In genomic region chr10:133630723-133631267, GRCh38 we compare ENCODE assay signal across 10 cellular contexts. TPM values are rescaled to one million over a fixed set of nuclear protein-coding genes. Genes with fewer than 3 reads are reported as not detected.
DNase-seq lines count a peak whose midpoint lies in the region; ATAC-seq and TF ChIP-seq lines count a peak whose summit lies in the region.
"Not testable (repeated sequence)": the region's sequence is repeated elsewhere in the genome, so short reads cannot be mapped to it uniquely, and the experiment has no call there.
"Had no signal": no experiment of that assay in that cellular context is flagged by ENCODE, and none has a peak within 500 bp of the region (broad histone marks: within the 10 kb centered on the region; RNA-seq: fewer than 3 reads in every experiment).

No MANE protein-coding gene starts in this region.

- not testable (repeated sequence) for H3K27me3 Mint-ChIP-seq in activated CD8-positive, alpha-beta T cell treated with anti-CD3 and anti-CD28 coated beads for 36 hours; activated naive CD8-positive, alpha-beta T cell treated with anti-CD3 and anti-CD28 coated beads, Interleukin-2, amount 10 ng/mL, durations not matched to agents 7 days and 5 days
- peaks cover 19% of the 10 kb centered on the region for H3K27me3 Mint-ChIP-seq in activated T-cell treated with anti-CD3 and anti-CD28 coated beads, Interleukin-2, amount 50 U/mL, for 72 hours (ENCODE audit: low read depth)

- CTCF ChIA-PET in activated CD8-positive, alpha-beta T cell treated with anti-CD3 and anti-CD28 coated beads for 36 hours (lab: Charles Lee) = not testable (repeated sequence)

- not testable (repeated sequence) for H3K4me3 Mint-ChIP-seq in activated CD8-positive, alpha-beta T cell treated with anti-CD3 and anti-CD28 coated beads for 36 hours; activated T-cell treated with anti-CD3 and anti-CD28 coated beads, Interleukin-2, amount 50 U/mL, for 72 hours; activated naive CD8-positive, alpha-beta T cell treated with anti-CD3 and anti-CD28 coated beads, Interleukin-2, amount 10 ng/mL, durations not matched to agents 7 days and 5 days; stimulated activated effector memory CD8-positive, alpha-beta T cell treated with anti-CD3 and anti-CD28 coated beads, Interleukin-12 subunit alpha, Interleukin-12 subunit beta, amount 100 ng/mL, for 72 hours

- not testable (repeated sequence) for H3K36me3 Mint-ChIP-seq in activated CD8-positive, alpha-beta T cell treated with anti-CD3 and anti-CD28 coated beads for 36 hours (ENCODE audit: low read depth); activated T-cell treated with anti-CD3 and anti-CD28 coated beads, Interleukin-2, amount 50 U/mL, for 72 hours (ENCODE audit: insufficient read depth in 2 of 2); activated naive CD8-positive, alpha-beta T cell treated with anti-CD3 and anti-CD28 coated beads, Interleukin-2, amount 10 ng/mL, durations not matched to agents 7 days and 5 days; stimulated activated effector memory CD8-positive, alpha-beta T cell treated with anti-CD3 and anti-CD28 coated beads, Interleukin-12 subunit alpha, Interleukin-12 subunit beta, amount 100 ng/mL, for 72 hours

- POLR2A ChIA-PET in activated CD8-positive, alpha-beta T cell treated with anti-CD3 and anti-CD28 coated beads for 36 hours (lab: Charles Lee); activated naive CD8-positive, alpha-beta T cell treated with anti-CD3 and anti-CD28 coated beads, Interleukin-2, amount 10 ng/mL, durations not matched to agents 7 days and 5 days (lab: Charles Lee): not testable (repeated sequence)

- H3K27ac Mint-ChIP-seq in activated CD8-positive, alpha-beta T cell treated with anti-CD3 and anti-CD28 coated beads for 36 hours; activated T-cell treated with anti-CD3 and anti-CD28 coated beads, Interleukin-2, amount 50 U/mL, for 72 hours; activated naive CD8-positive, alpha-beta T cell treated with anti-CD3 and anti-CD28 coated beads, Interleukin-2, amount 10 ng/mL, durations not matched to agents 7 days and 5 days; stimulated activated effector memory CD8-positive, alpha-beta T cell treated with anti-CD3 and anti-CD28 coated beads, Interleukin-12 subunit alpha, Interleukin-12 subunit beta, amount 100 ng/mL, for 72 hours: not testable (repeated sequence)

- intact Hi-C loops in activated CD8-positive, alpha-beta T cell treated with anti-CD3 and anti-CD28 coated beads for 36 hours (cut with micrococcal nuclease) = not testable (repeated sequence)

- ATAC-seq in activated CD8-positive, alpha-beta T cell treated with anti-CD3 and anti-CD28 coated beads for 36 hours = peak; percentile 67
- peak; percentile 85 to 91 for ATAC-seq in activated T-cell treated with anti-CD3 and anti-CD28 coated beads, Interleukin-2, amount 50 U/mL, for 72 hours (replicated peaks in 1 of 2)
- ATAC-seq in activated naive CD8-positive, alpha-beta T cell treated with anti-CD3 and anti-CD28 coated beads, Interleukin-2, amount 10 ng/mL, durations not matched to agents 7 days and 5 days (ENCODE audit: low read depth) = peak; percentile 56
- peak; percentile 83 for ATAC-seq in stimulated activated effector memory CD8-positive, alpha-beta T cell treated with anti-CD3 and anti-CD28 coated beads, Interleukin-12 subunit alpha, Interleukin-12 subunit beta, amount 100 ng/mL, for 72 hours

- not testable (repeated sequence) for TF ChIP-seq CTCF in activated CD8-positive, alpha-beta T cell treated with anti-CD3 and anti-CD28 coated beads for 36 hours (IDR thresholded peaks at IDR 0.05)

- H3K4me1 Mint-ChIP-seq in activated CD8-positive, alpha-beta T cell treated with anti-CD3 and anti-CD28 coated beads for 36 hours (ENCODE audit: low read depth); activated T-cell treated with anti-CD3 and anti-CD28 coated beads, Interleukin-2, amount 50 U/mL, for 72 hours (ENCODE audit: low read depth); activated naive CD8-positive, alpha-beta T cell treated with anti-CD3 and anti-CD28 coated beads, Interleukin-2, amount 10 ng/mL, durations not matched to agents 7 days and 5 days; stimulated activated effector memory CD8-positive, alpha-beta T cell treated with anti-CD3 and anti-CD28 coated beads, Interleukin-12 subunit alpha, Interleukin-12 subunit beta, amount 100 ng/mL, for 72 hours: not testable (repeated sequence)

- DNase-seq in activated CD8-positive, alpha-beta T cell treated with anti-CD3 and anti-CD28 coated beads for 36 hours; activated naive CD8-positive, alpha-beta T cell treated with anti-CD3 and anti-CD28 coated beads, Interleukin-2, amount 10 ng/mL, durations not matched to agents 7 days and 5 days; stimulated activated effector memory CD8-positive, alpha-beta T cell treated with anti-CD3 and anti-CD28 coated beads, Interleukin-12 subunit alpha, Interleukin-12 subunit beta, amount 100 ng/mL, for 72 hours (ENCODE audit: low spot score in 2 of 2): not testable (repeated sequence)
- DNase-seq in activated T-cell treated with anti-CD3 and anti-CD28 coated beads, Interleukin-2, amount 50 U/mL, for 72 hours = peak in 1 of 2 donors; percentile 6

- not testable (repeated sequence) for H3K9me3 Mint-ChIP-seq in activated CD8-positive, alpha-beta T cell treated with anti-CD3 and anti-CD28 coated beads for 36 hours; activated T-cell treated with anti-CD3 and anti-CD28 coated beads, Interleukin-2, amount 50 U/mL, for 72 hours; activated naive CD8-positive, alpha-beta T cell treated with anti-CD3 and anti-CD28 coated beads, Interleukin-2, amount 10 ng/mL, durations not matched to agents 7 days and 5 days; stimulated activated effector memory CD8-positive, alpha-beta T cell treated with anti-CD3 and anti-CD28 coated beads, Interleukin-12 subunit alpha, Interleukin-12 subunit beta, amount 100 ng/mL, for 72 hours

RNA-seq across cellular contexts. Expression of gene FRG2B, which starts 4.2 kb away (rescaled TPM):
- total RNA-seq in activated CD8-positive, alpha-beta T cell treated with anti-CD3 and anti-CD28 coated beads for 36 hours = not detected
- total RNA-seq in activated T-cell treated with anti-CD3 and anti-CD28 coated beads, Interleukin-2, amount 50 U/mL, for 72 hours = not detected
- total RNA-seq in activated naive CD8-positive, alpha-beta T cell treated with anti-CD3 and anti-CD28 coated beads, Interleukin-2, amount 10 ng/mL, durations not matched to agents 7 days and 5 days = not detected
- total RNA-seq: A673; CD4-positive, alpha-beta memory T cell; CD4-positive, CD25-positive, alpha-beta regulatory T cell; Daoy; G401; GM12878 had no signal
